Comparison of ENCODE assay signal across 8 cellular contexts in genomic region chr17:82291582-82292250, GRCh38. TPM values are rescaled to one million over a fixed set of nuclear protein-coding genes. Genes with fewer than 3 reads are reported as not detected.
DNase-seq lines count a peak whose midpoint lies in the region; ATAC-seq, FAIRE-seq and TF ChIP-seq lines count a peak whose summit lies in the region.

No MANE protein-coding gene starts in this region.

- peak overlapping the region; percentile 74 for H3K4me3 ChIP-seq in DOHH2 (ENCODE audit: low read length)
- peak overlapping the region; percentile 60 to 66 for H3K4me3 ChIP-seq in Panc1 (ENCODE audit: low read depth in 2 of 2, low read length in 2 of 2)
- H3K4me3 ChIP-seq in endothelial cell of umbilical vein (replicated peaks in 1 of 3; ENCODE audit: insufficient read depth in 1 of 3, low read depth in 1 of 3, low read length in 3 of 3) = peak overlapping the region; percentile 9 to 90 (median 51)
- peak overlapping the region; percentile 76 for H3K4me3 ChIP-seq in trophoblast cell (ENCODE audit: low read depth, low read length)

- ATAC-seq in Panc1 (no peak), omental fat pad (ENCODE audit: low FRiP score) (no peak)

- H3K36me3 ChIP-seq in DOHH2 (ENCODE audit: control insufficient read depth, low read length) = no peaks in the 10 kb centered on the region
- no peaks in the 10 kb centered on the region; the same call in 1 of the 2 replicates for H3K36me3 ChIP-seq in Panc1 (ENCODE audit: control insufficient read depth, insufficient read depth, low read length)
- H3K36me3 ChIP-seq in endothelial cell of umbilical vein (ENCODE audit: control insufficient read depth in 2 of 2, extremely low read depth in 1 of 2, insufficient read depth in 2 of 2, low read length in 2 of 2) = no peaks in the 10 kb centered on the region
- H3K36me3 ChIP-seq in trophoblast cell (ENCODE audit: control insufficient read depth in 1 of 2, insufficient read depth in 2 of 2, low read length in 2 of 2) = no peaks in the 10 kb centered on the region

- H3K79me2 ChIP-seq in DOHH2 (ENCODE audit: control insufficient read depth, low read length) = peaks cover 8% of the 10 kb centered on the region
- H3K79me2 ChIP-seq in endothelial cell of umbilical vein (ENCODE audit: control insufficient read depth, insufficient read depth, low read length) = no peaks in the 10 kb centered on the region
- H3K79me2 ChIP-seq in trophoblast cell (ENCODE audit: control insufficient read depth, insufficient read depth, low read length, poor library complexity) = peaks cover 3% of the 10 kb centered on the region

- no peak overlapping the region for H2BK120ac ChIP-seq in trophoblast cell (ENCODE audit: insufficient read depth, low read length, poor library complexity)

- H4K20me1 ChIP-seq in DOHH2 (ENCODE audit: control insufficient read depth, insufficient read depth, low read depth, low read length) (no peaks in the 10 kb centered on the region), endothelial cell of umbilical vein (replicated peaks; ENCODE audit: control insufficient read depth, extremely low read depth, insufficient read depth, low read length) (no peaks in the 10 kb centered on the region)

- intact Hi-C loops in Panc1 (cut with micrococcal nuclease; ENCODE audit: unreplicated experiment) (no loop called here), endothelial cell of umbilical vein (cut with micrococcal nuclease) (loop anchor here (2.0 kb wide), 1 partner anchor 19 kb away; the partner anchor contains the start of gene CSNK1D)

- H3K27me3 ChIP-seq in DOHH2 (ENCODE audit: control insufficient read depth, low read length) (peaks cover 7% of the 10 kb centered on the region; the same call in 1 of the 2 replicates), Panc1 (ENCODE audit: control insufficient read depth, insufficient read depth, low read length) (no peaks in the 10 kb centered on the region), endothelial cell of umbilical vein (ENCODE audit: control insufficient read depth in 2 of 2, insufficient read depth in 2 of 2, low read length in 2 of 2) (no peaks in the 10 kb centered on the region), trophoblast cell (ENCODE audit: insufficient read depth, low read length) (no peaks in the 10 kb centered on the region)

- FAIRE-seq in endothelial cell of umbilical vein (lab: Jason Lieb, UNC) = peak; percentile 8

- no peak overlapping the region for H2AK5ac ChIP-seq in trophoblast cell (ENCODE audit: low read length)

- H3F3A ChIP-seq in DOHH2 (ENCODE audit: control insufficient read depth, insufficient read depth) = peaks cover 8% of the 10 kb centered on the region

- H2BK5ac ChIP-seq in trophoblast cell (ENCODE audit: low read depth, low read length, poor library complexity) = no peak overlapping the region

- no peak for DNase-seq in Panc1 (ENCODE audit: low read depth, low spot score)
- no peak for DNase-seq in endothelial cell of umbilical vein (ENCODE audit: low read depth, low spot score)
- no peak for DNase-seq in trophoblast cell
- DNase-seq in omental fat pad (ENCODE audit: low spot score) = no peak
- no peak for DNase-seq in activated CD4-positive, CD25-positive, alpha-beta regulatory T cell (lab: John Stamatoyannopoulos, UW)
- no peak for DNase-seq in middle frontal gyrus (ENCODE audit: extremely low spot score, low spot score)
- no peak for DNase-seq in SHP77 (lab: John Stamatoyannopoulos, UW)

- peaks cover 17% of the 10 kb centered on the region for H3K4me1 ChIP-seq in DOHH2 (ENCODE audit: control insufficient read depth, low read length)
- peaks cover 56% of the 10 kb centered on the region for H3K4me1 ChIP-seq in Panc1 (ENCODE audit: control insufficient read depth, insufficient read depth, low read length)
- H3K4me1 ChIP-seq in endothelial cell of umbilical vein (ENCODE audit: control insufficient read depth, extremely low read depth, insufficient read depth, low read length) = peaks cover 34% of the 10 kb centered on the region
- peaks cover 0 to 3% of the 10 kb centered on the region in 2 experiments for H3K4me1 ChIP-seq in trophoblast cell (ENCODE audit: control insufficient read depth in 1 of 2, insufficient read depth in 2 of 2, low read length in 2 of 2)

- H3K23ac ChIP-seq in trophoblast cell (ENCODE audit: low read length) = no peak overlapping the region

- H3K9ac ChIP-seq in endothelial cell of umbilical vein (replicated peaks; ENCODE audit: extremely low read depth, insufficient read depth, low read length) = peak overlapping the region; percentile 76
- H3K9ac ChIP-seq in trophoblast cell (ENCODE audit: low read length) = no peak overlapping the region

- no peak overlapping the region for H2BK12ac ChIP-seq in trophoblast cell (ENCODE audit: low read length)

- peaks cover 7% of the 10 kb centered on the region for H3K79me1 ChIP-seq in trophoblast cell (ENCODE audit: low read length)

- in situ Hi-C loops in Panc1 (cut with HindIII; ENCODE audit: low pct_unique_long_range_greater_than_20kb, low sequenced_read_pairs) = loop anchor here (10.0 kb wide), 1 partner anchor 53 kb away; no protein-coding TSS in a partner anchor

- dilution Hi-C loops in endothelial cell of umbilical vein (cut with MboI; ENCODE audit: extremely low pct_ligation_motif_present, low sequenced_read_pairs) = no loop called here

- H3K9me1 ChIP-seq in endothelial cell of umbilical vein (replicated peaks; ENCODE audit: control insufficient read depth, extremely low read depth, insufficient read depth, low read length) = no peaks in the 10 kb centered on the region

- H4K12ac ChIP-seq in trophoblast cell (ENCODE audit: low read depth, low read length) = no peak overlapping the region

- H3K4ac ChIP-seq in trophoblast cell (ENCODE audit: low read depth, low read length) = no peak overlapping the region

- CTCF ChIA-PET in Panc1 (lab: Charles Lee) (no interaction called here), endothelial cell of umbilical vein (lab: Charles Lee) (interaction anchor here (1.7 kb wide), 1 partner anchor 261 kb away, joined by 5 read pairs; no protein-coding TSS in a partner anchor)

- peak overlapping the region; percentile 67 for H3K4me2 ChIP-seq in DOHH2 (ENCODE audit: low read length)
- peak overlapping the region; percentile 55 for H3K4me2 ChIP-seq in endothelial cell of umbilical vein (ENCODE audit: insufficient read depth, low read length)
- peak overlapping the region; percentile 98 for H3K4me2 ChIP-seq in trophoblast cell (ENCODE audit: low read length)

- no peak overlapping the region for H4K91ac ChIP-seq in trophoblast cell (ENCODE audit: low read depth, low read length)

- POLR2A ChIA-PET in Panc1 (lab: Charles Lee) (no interaction called here), endothelial cell of umbilical vein (lab: Charles Lee) (interaction anchor here (0.6 kb wide), 1 partner anchor 264 kb away, joined by 10 read pairs; no protein-coding TSS in a partner anchor)

- no CpG with 5 or more reads among the region's 19 CpGs for WGBS in trophoblast cell (ENCODE audit: extremely low coverage, insufficient coverage, insufficient read length)

- TF ChIP-seq POLR2A in endothelial cell of umbilical vein (IDR thresholded peaks at IDR 0.05; ENCODE audit: low read depth, low read length) = no peak

- H3K14ac ChIP-seq in trophoblast cell (ENCODE audit: low read length) = no peak overlapping the region

- H4K8ac ChIP-seq in trophoblast cell (ENCODE audit: low read depth, low read length) = peak overlapping the region; percentile 85

- H3K9me3 ChIP-seq in DOHH2 (ENCODE audit: control insufficient read depth, insufficient read depth, low read length) (no peaks in the 10 kb centered on the region), Panc1 (ENCODE audit: control insufficient read depth, insufficient read depth, low read depth, low read length) (no peaks in the 10 kb centered on the region), endothelial cell of umbilical vein (replicated peaks; ENCODE audit: control insufficient read depth, insufficient read depth, low read length) (no peaks in the 10 kb centered on the region), trophoblast cell (ENCODE audit: insufficient read depth, low read depth, low read length) (no peaks in the 10 kb centered on the region)

- peak overlapping the region; percentile 68 for H3K27ac ChIP-seq in DOHH2 (ENCODE audit: low read depth, low read length)
- peak overlapping the region; percentile 89 for H3K27ac ChIP-seq in Panc1 (ENCODE audit: low read length)
- H3K27ac ChIP-seq in endothelial cell of umbilical vein (ENCODE audit: insufficient read depth, low read depth, low read length) = peak overlapping the region; percentile 55
- H3K27ac ChIP-seq in trophoblast cell (ENCODE audit: low read depth, low read length) = no peak overlapping the region

- no TSS peak for BruUV-seq in Panc1 (replicated peaks; lab: Mats Ljungman, UMichigan)
- BruUV-seq in endothelial cell of umbilical vein (replicated peaks; lab: Mats Ljungman, UMichigan) = no TSS peak

- TF ChIP-seq CTCF in DOHH2 (IDR thresholded peaks at IDR 0.05; ENCODE audit: low read depth, low read length, poor library complexity, severe bottlenecking) = no peak
- TF ChIP-seq CTCF in Panc1 (IDR thresholded peaks at IDR 0.05) = no peak
- TF ChIP-seq CTCF in endothelial cell of umbilical vein (IDR thresholded peaks at IDR 0.05; ENCODE audit: extremely low read depth in 1 of 2, insufficient read depth in 1 of 2, low read depth in 1 of 2, low read length in 2 of 2) = no peak
- no peak for TF ChIP-seq CTCF in omental fat pad (IDR thresholded peaks at IDR 0.05)

- no peaks in the 10 kb centered on the region for H3K9me2 ChIP-seq in DOHH2 (replicated peaks; ENCODE audit: control insufficient read depth, low read length)

- H2AFZ ChIP-seq in endothelial cell of umbilical vein (ENCODE audit: low read depth, low read length) = no peak overlapping the region
- H2AFZ ChIP-seq in trophoblast cell (ENCODE audit: insufficient read depth, low read length, poor library complexity) = peak overlapping the region; percentile 77

- H3K18ac ChIP-seq in trophoblast cell (ENCODE audit: low read length) = no peak overlapping the region

RNA-seq across cellular contexts. Expression of gene CSNK1D, which starts 18.2 kb away (rescaled TPM):
- total RNA-seq in Panc1 (2021; ENCODE audit: unreplicated experiment) = 234 TPM
- 316 TPM for polyA plus RNA-seq in Panc1 (2012; ENCODE audit: insufficient read length)
- total RNA-seq in endothelial cell of umbilical vein = 143 and 155 TPM in 2 replicates
- 123 and 127 TPM in 2 replicates for polyA plus RNA-seq in endothelial cell of umbilical vein
- polyA plus RNA-seq in endothelial cell of umbilical vein (2011; cell fraction: cytosol; rRNA removed) = 137 and 147 TPM in 2 replicates
- 510 and 541 TPM in 2 replicates for polyA plus RNA-seq in endothelial cell of umbilical vein (2011; cell fraction: nucleus; rRNA removed)
- polyA plus RNA-seq in endothelial cell of umbilical vein (2012) = 147 and 161 TPM in 2 replicates
- polyA minus RNA-seq in endothelial cell of umbilical vein = 108 and 121 TPM in 2 replicates
- 34.4 TPM for polyA minus RNA-seq in endothelial cell of umbilical vein (2011; cell fraction: cytosol; rRNA and poly(A)+ RNA removed)
- 96.1 and 97.5 TPM in 2 replicates for polyA minus RNA-seq in endothelial cell of umbilical vein (2011; cell fraction: nucleus; rRNA and poly(A)+ RNA removed)
- 106 and 112 TPM in 2 replicates for polyA plus RNA-seq in trophoblast cell (2013)
- 100 to 1,000 TPM in 2 of 4 donors, 10 to 100 TPM in 2; 54.7 to 117 (median 98.4) TPM for total RNA-seq in omental fat pad

RNA-seq across cellular contexts. Expression of gene CD7, which starts 25.7 kb away (rescaled TPM):
- total RNA-seq in Panc1 (2021; ENCODE audit: unreplicated experiment) (0.77 TPM), endothelial cell of umbilical vein (not detected in 2 replicates), omental fat pad (1 to 10 TPM; 1.6 to 8.4 (median 4.2) TPM)
- 0.27 TPM for polyA plus RNA-seq in Panc1 (2012; ENCODE audit: insufficient read length)
- polyA plus RNA-seq in endothelial cell of umbilical vein = not detected in 2 replicates
- not detected in 2 replicates for polyA plus RNA-seq in endothelial cell of umbilical vein (2011; cell fraction: cytosol; rRNA removed)
- polyA plus RNA-seq in endothelial cell of umbilical vein (2011; cell fraction: nucleus; rRNA removed) = not detected in 2 replicates
- polyA plus RNA-seq in endothelial cell of umbilical vein (2012) = not detected in 2 replicates
- polyA minus RNA-seq in endothelial cell of umbilical vein = not detected in 2 replicates
- polyA minus RNA-seq in endothelial cell of umbilical vein (2011; cell fraction: cytosol; rRNA and poly(A)+ RNA removed) = not detected
- polyA minus RNA-seq in endothelial cell of umbilical vein (2011; cell fraction: nucleus; rRNA and poly(A)+ RNA removed) = not detected in 2 replicates
- polyA plus RNA-seq in trophoblast cell (2013) = 0.18 and 0.22 TPM in 2 replicates

RNA-seq across cellular contexts. Expression of gene SECTM1, which starts 41.9 kb away (rescaled TPM):
- total RNA-seq in Panc1 (2021; ENCODE audit: unreplicated experiment) (5.4 TPM), endothelial cell of umbilical vein (0.46 and 1.9 TPM in 2 replicates), omental fat pad (10 to 100 TPM; 19.8 to 35.5 (median 30.7) TPM)
- polyA plus RNA-seq in Panc1 (2012; ENCODE audit: insufficient read length) = 7.3 TPM
- polyA plus RNA-seq in endothelial cell of umbilical vein = 1.3 and 2.3 TPM in 2 replicates
- polyA plus RNA-seq in endothelial cell of umbilical vein (2011; cell fraction: cytosol; rRNA removed) = 1.2 and 2.5 TPM in 2 replicates
- 1.2 TPM in 1 of 2 replicates, not detected in the other for polyA plus RNA-seq in endothelial cell of umbilical vein (2011; cell fraction: nucleus; rRNA removed)
- polyA plus RNA-seq in endothelial cell of umbilical vein (2012) = 1.9 and 3.2 TPM in 2 replicates
- 0.19 and 0.40 TPM in 2 replicates for polyA minus RNA-seq in endothelial cell of umbilical vein
- 7.6 TPM for polyA minus RNA-seq in endothelial cell of umbilical vein (2011; cell fraction: cytosol; rRNA and poly(A)+ RNA removed)
- 0.34 TPM in 1 of 2 replicates, not detected in the other for polyA minus RNA-seq in endothelial cell of umbilical vein (2011; cell fraction: nucleus; rRNA and poly(A)+ RNA removed)
- polyA plus RNA-seq in trophoblast cell (2013) = 2.4 and 2.6 TPM in 2 replicates
